In the genomic region with DNA sequence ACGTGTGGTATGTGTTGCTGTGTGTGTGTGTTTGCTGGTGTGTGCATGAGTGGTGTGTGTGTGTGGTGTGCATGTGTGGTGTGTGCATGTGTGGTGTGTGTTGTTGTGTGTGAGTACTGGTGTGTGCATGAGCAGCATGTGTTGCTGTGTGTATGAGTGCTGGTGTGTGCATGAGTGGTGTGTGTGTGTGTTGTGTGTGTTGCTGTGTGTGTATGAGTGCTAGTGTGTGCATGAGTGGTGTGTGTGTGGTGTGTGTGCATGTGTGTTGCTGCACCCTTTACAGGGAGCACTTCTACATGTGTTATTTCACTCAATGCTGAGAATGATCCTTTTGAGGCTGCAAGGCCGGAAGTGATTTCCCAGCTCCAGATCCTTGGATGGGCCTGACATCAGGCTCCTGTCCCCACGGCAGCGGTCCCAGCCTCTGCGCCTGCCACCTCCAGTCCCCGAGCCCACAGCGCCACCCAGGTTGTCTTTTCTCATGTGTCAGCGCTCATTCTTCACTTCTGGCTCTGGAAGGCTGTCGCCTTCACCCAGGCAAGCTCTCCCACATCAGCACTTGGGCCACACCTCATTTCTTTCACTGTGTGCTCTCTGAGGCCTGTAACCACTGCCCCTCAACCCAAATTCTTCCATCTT, we compare ENCODE assay signal across 2 cellular contexts.
A peak's percentile ranks its signal among the peaks of the same experiment; 100 is the strongest.
TF ChIP-seq lines count a peak whose summit lies in the region.

No MANE protein-coding gene starts in this region.

TF ChIP-seq in HEK293T, 16 proteins besides CTCF, POLR2A, EP300 and RAD21:
- TF ChIP-seq BHLHE40 (IDR thresholded peaks at IDR 0.05; ENCODE audit: borderline replicate concordance): no peak
- peak; percentile 82 for TF ChIP-seq TARDBP (IDR thresholded peaks at IDR 0.05)
TF ChIP-seq in HEK293T: peak in this region for 1.

TF ChIP-seq in GM12878, 131 proteins besides CTCF, POLR2A, EP300 and RAD21:
- TF ChIP-seq HDAC6 (IDR thresholded peaks at IDR 0.05; ENCODE audit: unreplicated experiment) (no peak), MYB (IDR thresholded peaks at IDR 0.05; ENCODE audit: borderline replicate concordance, low read depth, low read length) (no peak), HDGF (IDR thresholded peaks at IDR 0.05) (peak; percentile 58; the same call in 1 of the 2 replicates), MTA3 (IDR thresholded peaks at IDR 0.05; ENCODE audit: borderline replicate concordance, low read length) (no peak), ZNF24 (IDR thresholded peaks at IDR 0.05) (no peak), RCOR1 (conservative IDR thresholded peaks at IDR 0.05; ENCODE audit: low read depth, low read length) (no peak), KLF5 (IDR thresholded peaks at IDR 0.05; ENCODE audit: partially characterized antibody) (no peak)
- TF ChIP-seq, protein P1, sequence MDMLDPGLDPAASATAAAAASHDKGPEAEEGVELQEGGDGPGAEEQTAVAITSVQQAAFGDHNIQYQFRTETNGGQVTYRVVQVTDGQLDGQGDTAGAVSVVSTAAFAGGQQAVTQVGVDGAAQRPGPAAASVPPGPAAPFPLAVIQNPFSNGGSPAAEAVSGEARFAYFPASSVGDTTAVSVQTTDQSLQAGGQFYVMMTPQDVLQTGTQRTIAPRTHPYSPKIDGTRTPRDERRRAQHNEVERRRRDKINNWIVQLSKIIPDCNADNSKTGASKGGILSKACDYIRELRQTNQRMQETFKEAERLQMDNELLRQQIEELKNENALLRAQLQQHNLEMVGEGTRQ (IDR thresholded peaks at IDR 0.05; ENCODE audit: borderline replicate concordance, low read depth, low read length): no peak
- TF ChIP-seq, protein P2, sequence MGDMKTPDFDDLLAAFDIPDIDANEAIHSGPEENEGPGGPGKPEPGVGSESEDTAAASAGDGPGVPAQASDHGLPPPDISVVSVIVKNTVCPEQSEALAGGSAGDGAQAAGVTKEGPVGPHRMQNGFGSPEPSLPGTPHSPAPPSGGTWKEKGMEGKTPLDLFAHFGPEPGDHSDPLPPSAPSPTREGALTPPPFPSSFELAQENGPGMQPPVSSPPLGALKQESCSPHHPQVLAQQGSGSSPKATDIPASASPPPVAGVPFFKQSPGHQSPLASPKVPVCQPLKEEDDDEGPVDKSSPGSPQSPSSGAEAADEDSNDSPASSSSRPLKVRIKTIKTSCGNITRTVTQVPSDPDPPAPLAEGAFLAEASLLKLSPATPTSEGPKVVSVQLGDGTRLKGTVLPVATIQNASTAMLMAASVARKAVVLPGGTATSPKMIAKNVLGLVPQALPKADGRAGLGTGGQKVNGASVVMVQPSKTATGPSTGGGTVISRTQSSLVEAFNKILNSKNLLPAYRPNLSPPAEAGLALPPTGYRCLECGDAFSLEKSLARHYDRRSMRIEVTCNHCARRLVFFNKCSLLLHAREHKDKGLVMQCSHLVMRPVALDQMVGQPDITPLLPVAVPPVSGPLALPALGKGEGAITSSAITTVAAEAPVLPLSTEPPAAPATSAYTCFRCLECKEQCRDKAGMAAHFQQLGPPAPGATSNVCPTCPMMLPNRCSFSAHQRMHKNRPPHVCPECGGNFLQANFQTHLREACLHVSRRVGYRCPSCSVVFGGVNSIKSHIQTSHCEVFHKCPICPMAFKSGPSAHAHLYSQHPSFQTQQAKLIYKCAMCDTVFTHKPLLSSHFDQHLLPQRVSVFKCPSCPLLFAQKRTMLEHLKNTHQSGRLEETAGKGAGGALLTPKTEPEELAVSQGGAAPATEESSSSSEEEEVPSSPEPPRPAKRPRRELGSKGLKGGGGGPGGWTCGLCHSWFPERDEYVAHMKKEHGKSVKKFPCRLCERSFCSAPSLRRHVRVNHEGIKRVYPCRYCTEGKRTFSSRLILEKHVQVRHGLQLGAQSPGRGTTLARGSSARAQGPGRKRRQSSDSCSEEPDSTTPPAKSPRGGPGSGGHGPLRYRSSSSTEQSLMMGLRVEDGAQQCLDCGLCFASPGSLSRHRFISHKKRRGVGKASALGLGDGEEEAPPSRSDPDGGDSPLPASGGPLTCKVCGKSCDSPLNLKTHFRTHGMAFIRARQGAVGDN (IDR thresholded peaks at IDR 0.05): no peak
- TF ChIP-seq, protein P3, sequence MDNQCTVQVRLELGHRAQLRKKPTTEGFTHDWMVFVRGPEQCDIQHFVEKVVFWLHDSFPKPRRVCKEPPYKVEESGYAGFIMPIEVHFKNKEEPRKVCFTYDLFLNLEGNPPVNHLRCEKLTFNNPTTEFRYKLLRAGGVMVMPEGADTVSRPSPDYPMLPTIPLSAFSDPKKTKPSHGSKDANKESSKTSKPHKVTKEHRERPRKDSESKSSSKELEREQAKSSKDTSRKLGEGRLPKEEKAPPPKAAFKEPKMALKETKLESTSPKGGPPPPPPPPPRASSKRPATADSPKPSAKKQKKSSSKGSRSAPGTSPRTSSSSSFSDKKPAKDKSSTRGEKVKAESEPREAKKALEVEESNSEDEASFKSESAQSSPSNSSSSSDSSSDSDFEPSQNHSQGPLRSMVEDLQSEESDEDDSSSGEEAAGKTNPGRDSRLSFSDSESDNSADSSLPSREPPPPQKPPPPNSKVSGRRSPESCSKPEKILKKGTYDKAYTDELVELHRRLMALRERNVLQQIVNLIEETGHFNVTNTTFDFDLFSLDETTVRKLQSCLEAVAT (IDR thresholded peaks at IDR 0.05): no peak
- TF ChIP-seq, protein P4, sequence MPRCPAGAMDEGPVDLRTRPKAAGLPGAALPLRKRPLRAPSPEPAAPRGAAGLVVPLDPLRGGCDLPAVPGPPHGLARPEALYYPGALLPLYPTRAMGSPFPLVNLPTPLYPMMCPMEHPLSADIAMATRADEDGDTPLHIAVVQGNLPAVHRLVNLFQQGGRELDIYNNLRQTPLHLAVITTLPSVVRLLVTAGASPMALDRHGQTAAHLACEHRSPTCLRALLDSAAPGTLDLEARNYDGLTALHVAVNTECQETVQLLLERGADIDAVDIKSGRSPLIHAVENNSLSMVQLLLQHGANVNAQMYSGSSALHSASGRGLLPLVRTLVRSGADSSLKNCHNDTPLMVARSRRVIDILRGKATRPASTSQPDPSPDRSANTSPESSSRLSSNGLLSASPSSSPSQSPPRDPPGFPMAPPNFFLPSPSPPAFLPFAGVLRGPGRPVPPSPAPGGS (IDR thresholded peaks at IDR 0.05; ENCODE audit: borderline replicate concordance, insufficient read depth, low read depth, low read length, poor library complexity, severe bottlenecking): peak; percentile 7
